Comparison of ENCODE assay signal across 19 cellular contexts in genomic region chr3:94349310-94349848, GRCh38.
DNase-seq lines count a peak whose midpoint lies in the region; ATAC-seq, FAIRE-seq and TF ChIP-seq lines count a peak whose summit lies in the region.
"Had no signal": no experiment of that assay in that cellular context is flagged by ENCODE, and none has a peak within 500 bp of the region (broad histone marks: within the 10 kb centered on the region; RNA-seq: fewer than 3 reads in every experiment).

No MANE protein-coding gene starts in this region.

- no peaks in the 10 kb centered on the region for H3K27me3 Mint-ChIP-seq in astrocyte (ENCODE audit: low read depth, unreplicated experiment)
- H3K27me3 Mint-ChIP-seq: B cell had no signal

- no peak overlapping the region for H3K4me3 Mint-ChIP-seq in astrocyte (ENCODE audit: unreplicated experiment)
- H3K4me3 Mint-ChIP-seq: B cell, CD14-positive monocyte had no signal

- H3K27ac ChIP-seq in astrocyte (ENCODE audit: low read depth, low read length), result no peak overlapping the region
- H3K27ac ChIP-seq: SJSA1 had no signal

- DNase-seq in Ammon's horn (ENCODE audit: low spot score), result peak; percentile 7
- peak; percentile 27 to 50 for DNase-seq in NCI-H1930 (lab: John Stamatoyannopoulos, UW)
- no peak for DNase-seq in astrocyte (ENCODE audit: low read depth)
- peak; percentile 6 for DNase-seq in medulla oblongata (ENCODE audit: extremely low spot score)
- no peak for DNase-seq in left colon
- DNase-seq in stimulated activated CD4-positive, alpha-beta T cell treated with anti-CD3 and anti-CD28 coated beads, Interleukin-2, amount 100 ng/mL, for 24 hours, result no peak
- DNase-seq: EL, IMR-90, NCI-H1417, NCI-H1694 treated with DMSO at 0.1 percent for 48 hours, NCI-H2107 had no signal

- no peak overlapping the region for H3K4me2 ChIP-seq in astrocyte (ENCODE audit: low read length)

- intact Hi-C loops in left colon (cut with DNase I, micrococcal nuclease), result no loop called here

- H3K4me1 Mint-ChIP-seq in astrocyte (ENCODE audit: low read depth, unreplicated experiment), result no peaks in the 10 kb centered on the region
- H3K4me1 Mint-ChIP-seq: B cell, CD14-positive monocyte had no signal

- peaks cover 3% of the 10 kb centered on the region for H3K9me3 Mint-ChIP-seq in astrocyte (ENCODE audit: unreplicated experiment)

- no peaks in the 10 kb centered on the region for H3K4me1 ChIP-seq in astrocyte (ENCODE audit: insufficient read depth, low read length)
- H3K4me1 ChIP-seq: HAP-1, SJSA1 had no signal

- no peaks in the 10 kb centered on the region for H3K36me3 ChIP-seq in astrocyte (ENCODE audit: insufficient read depth, low read length)
- H3K36me3 ChIP-seq: HAP-1, SJSA1 had no signal

- no peak for TF ChIP-seq CTCF in astrocyte (IDR thresholded peaks at IDR 0.05; ENCODE audit: insufficient read depth, low read depth, low read length)

- ATAC-seq in left colon (no peak), HG03039 (IDR thresholded peaks at IDR 0.05; ENCODE audit: unreplicated experiment) (no peak), HG03442 (IDR thresholded peaks at IDR 0.05; ENCODE audit: unreplicated experiment) (no peak)

- no peak overlapping the region for H3K27ac Mint-ChIP-seq in astrocyte (ENCODE audit: unreplicated experiment)
- H3K27ac Mint-ChIP-seq: B cell, CD14-positive monocyte had no signal

- FAIRE-seq in astrocyte (lab: Jason Lieb, UNC), result no peak
- FAIRE-seq: HTR-8/SVneo, RCC 7860 had no signal

- no peaks in the 10 kb centered on the region for H4K20me1 ChIP-seq in astrocyte (ENCODE audit: insufficient read depth, low read length)

- H3K27me3 ChIP-seq in astrocyte (ENCODE audit: insufficient read depth, low read length), result no peaks in the 10 kb centered on the region
- H3K27me3 ChIP-seq: SJSA1 had no signal

- H3K4me3 ChIP-seq in astrocyte (ENCODE audit: insufficient read depth, low read depth, low read length), result no peak overlapping the region
- H3K4me3 ChIP-seq: HAP-1, SJSA1 had no signal

- peak overlapping the region; percentile 26 for H2AFZ ChIP-seq in astrocyte (ENCODE audit: low read depth, low read length)

- no peaks in the 10 kb centered on the region for H3K36me3 Mint-ChIP-seq in astrocyte (ENCODE audit: low read depth, unreplicated experiment)
- H3K36me3 Mint-ChIP-seq: CD14-positive monocyte had no signal

- no peak overlapping the region for H3K9ac ChIP-seq in astrocyte (ENCODE audit: low read length)

- no peaks in the 10 kb centered on the region for H3K79me2 ChIP-seq in astrocyte (ENCODE audit: insufficient read depth, low read length)

- H3K9me3 ChIP-seq in astrocyte (ENCODE audit: insufficient read depth, low read depth, low read length), result no peaks in the 10 kb centered on the region
- H3K9me3 ChIP-seq: HAP-1, SJSA1 had no signal

Comparison
In these comparisons a context has a peak if more than half of its experiments do, and no peak if none do; other contexts are left out.
1. DNase-seq: peak in Ammon's horn (single experiment), NCI-H1930 (2 of 2) and medulla oblongata (single experiment); none in astrocyte (single experiment), left colon (0 of 2) and stimulated activated CD4-positive, alpha-beta T cell treated with anti-CD3 and anti-CD28 coated beads, Interleukin-2, amount 100 ng/mL, for 24 hours (0 of 2).